In the genomic region with DNA sequence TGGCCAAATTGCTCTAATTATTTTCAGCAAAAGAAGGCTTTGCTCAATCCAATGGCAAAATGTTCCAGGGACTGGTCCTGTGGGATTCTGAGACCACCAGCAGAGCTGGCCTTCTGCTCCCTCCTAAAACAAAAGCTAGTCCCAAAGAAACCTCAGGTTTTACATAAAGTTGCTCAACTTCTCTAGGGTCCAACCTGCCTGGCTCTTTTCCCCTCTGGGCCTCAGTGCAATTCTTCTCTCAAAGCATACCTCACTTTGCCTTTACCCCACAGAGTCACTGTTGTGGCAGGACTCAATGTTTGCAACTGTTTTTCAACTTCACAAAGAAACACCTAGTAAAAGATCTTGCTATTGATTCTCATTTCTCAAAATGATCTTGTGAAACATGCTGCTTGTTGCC, we compare ENCODE assay signal across 15 cellular contexts. TPM values are rescaled to one million over a fixed set of nuclear protein-coding genes. Genes with fewer than 3 reads are reported as not detected.
"Had no signal": no experiment of that assay in that cellular context is flagged by ENCODE, and none has a peak within 500 bp of the region (broad histone marks: within the 10 kb centered on the region; RNA-seq: fewer than 3 reads in every experiment).

No MANE protein-coding gene starts in this region.

- H3K4me2 ChIP-seq: hepatocyte had no signal

- ATAC-seq: activated T-cell treated with anti-CD3 and anti-CD28 coated beads, Interleukin-2, amount 50 U/mL, for 4 hours; natural killer cell; pancreas had no signal

- H3K9me3 ChIP-seq: pancreas, thyroid gland had no signal

- H3K27ac ChIP-seq: coronary artery, hepatocyte, pancreas, thyroid gland had no signal

- H3K27me3 ChIP-seq: hepatocyte, pancreas, thyroid gland had no signal

- H3K4me1 ChIP-seq: pancreas, thyroid gland had no signal

- DNase-seq: activated B cell treated with CpG ODN at 0.5 μM for 24 hours; activated CD4-positive, alpha-beta T cell treated with anti-CD3 and anti-CD28 coated beads, Interleukin-2, amount 10 ng/mL, durations not matched to agents 7 days and 5 days; activated CD8-positive, alpha-beta memory T cell treated with anti-CD3 and anti-CD28 coated beads, Interleukin-2, amount 50 U/mL, for 4 hours; activated naive CD4-positive, alpha-beta T cell treated with anti-CD3 and anti-CD28 coated beads for 36 hours; activated T-cell treated with anti-CD3 and anti-CD28 coated beads, Interleukin-2, amount 50 U/mL, for 4 hours; left cardiac atrium; mesendoderm; natural killer cell; pancreas; stimulated activated CD4-positive, alpha-beta T cell treated with anti-CD3 and anti-CD28 coated beads, Interleukin-2, amount 100 ng/mL, for 24 hours; stimulated activated naive CD4-positive, alpha-beta T cell treated with Interleukin-2 at 50 U/mL for 16 hours; thyroid gland had no signal

- H3K4me3 ChIP-seq: coronary artery, hepatocyte, pancreas, thyroid gland had no signal

- H3K36me3 ChIP-seq: pancreas, thyroid gland had no signal

RNA-seq across cellular contexts. Expression of gene TBX15, which starts 39.8 kb away (rescaled TPM):
- total RNA-seq: activated CD4-positive, alpha-beta T cell treated with anti-CD3 and anti-CD28 coated beads, Interleukin-2, amount 10 ng/mL, durations not matched to agents 7 days and 5 days; activated naive CD4-positive, alpha-beta T cell treated with anti-CD3 and anti-CD28 coated beads for 36 hours; activated T-cell treated with anti-CD3 and anti-CD28 coated beads, Interleukin-2, amount 50 U/mL, for 4 hours; glomerular endothelial cell; natural killer cell had no signal
